In the genomic region with DNA sequence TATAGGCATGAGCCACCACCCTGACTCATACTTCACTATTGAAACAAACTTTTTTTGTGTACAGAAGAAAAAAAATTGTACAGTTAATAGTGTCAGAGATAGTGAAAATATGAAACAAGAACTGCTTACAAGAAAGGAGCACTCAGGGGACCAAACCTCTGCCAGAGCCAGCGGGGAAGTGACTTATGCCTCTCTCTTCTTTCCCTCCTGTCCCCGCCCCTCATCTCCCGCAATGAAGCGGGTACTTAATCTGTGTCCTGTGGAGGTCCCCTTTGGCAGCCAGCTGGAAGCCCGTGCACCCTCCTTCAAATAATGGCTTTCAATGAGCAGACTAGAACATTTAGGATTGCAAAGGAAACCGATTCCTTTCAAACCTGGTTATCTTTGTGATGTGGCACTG, we compare ENCODE assay signal across 8 cellular contexts. TPM values are rescaled to one million over a fixed set of nuclear protein-coding genes. Genes with fewer than 3 reads are reported as not detected.
"Had no signal": no experiment of that assay in that cellular context is flagged by ENCODE, and none has a peak within 500 bp of the region (broad histone marks: within the 10 kb centered on the region; RNA-seq: fewer than 3 reads in every experiment).

No MANE protein-coding gene starts in this region.

RNA-seq across cellular contexts. Expression of gene PPIAL4A, which starts 51.5 kb away (rescaled TPM):
- total RNA-seq: fibroblast of lung, lower leg skin, mesenteric fat pad, sigmoid colon, SK-MEL-5, spleen, subcutaneous adipose tissue, uterus had no signal
- polyA plus RNA-seq: fibroblast of lung, sigmoid colon, spleen had no signal
